Comparison of ENCODE assay signal across 1 cellular context in genomic region chr1:17502326-17502778, GRCh38.
TF ChIP-seq lines count a peak whose summit lies in the region.

No MANE protein-coding gene starts in this region.

TF ChIP-seq in HepG2, 621 proteins besides CTCF, POLR2A, EP300 and RAD21 (continued from another document):
- TF ChIP-seq BCL3 (CRISPR knock-in tag; IDR thresholded peaks at IDR 0.05) (no peak), MED1 (CRISPR knock-in tag; IDR thresholded peaks at IDR 0.05) (no peak), ZNF446 (CRISPR knock-in tag; IDR thresholded peaks at IDR 0.05) (no peak), KMT2A (CRISPR knock-in tag; IDR thresholded peaks at IDR 0.05) (no peak), ZNF589 (CRISPR knock-in tag; conservative IDR thresholded peaks at IDR 0.05) (no peak), SMC3 (IDR thresholded peaks at IDR 0.05; ENCODE audit: low read length) (peak; percentile 78), ZFP90 (CRISPR knock-in tag; IDR thresholded peaks at IDR 0.05; ENCODE audit: borderline replicate concordance) (no peak), ZBTB20 (CRISPR knock-in tag; IDR thresholded peaks at IDR 0.05; ENCODE audit: borderline replicate concordance, low read depth) (no peak), ZNF343 (CRISPR knock-in tag; IDR thresholded peaks at IDR 0.05) (no peak), MTERF4 (CRISPR knock-in tag; IDR thresholded peaks at IDR 0.05) (no peak), SRSF1 (optimal IDR thresholded peaks at IDR 0.05; ENCODE audit: low read depth, low read length) (no peak), NCOA5 (CRISPR knock-in tag; IDR thresholded peaks at IDR 0.05) (no peak), RELA (CRISPR knock-in tag; IDR thresholded peaks at IDR 0.05) (no peak), FOXK1 (CRISPR knock-in tag; IDR thresholded peaks at IDR 0.05; ENCODE audit: borderline replicate concordance, low read depth) (no peak), CENPX (CRISPR knock-in tag; IDR thresholded peaks at IDR 0.05) (no peak), ZBTB14 (CRISPR knock-in tag; IDR thresholded peaks at IDR 0.05) (no peak), BCL6 (CRISPR knock-in tag; IDR thresholded peaks at IDR 0.05) (0 out of 2 replicates have a peak, but pooled peaks have one; percentile 40), ZNF546 (CRISPR knock-in tag; conservative IDR thresholded peaks at IDR 0.05) (no peak), HDAC2 (CRISPR knock-in tag; IDR thresholded peaks at IDR 0.05) (no peak), NR2F2 (IDR thresholded peaks at IDR 0.05; ENCODE audit: borderline replicate concordance, low read depth) (no peak), ZNF841 (CRISPR knock-in tag; IDR thresholded peaks at IDR 0.05; ENCODE audit: borderline replicate concordance) (no peak), FLYWCH1 (CRISPR knock-in tag; IDR thresholded peaks at IDR 0.05) (no peak), FOXK2 (IDR thresholded peaks at IDR 0.05) (no peak), POLR2AphosphoS5 (IDR thresholded peaks at IDR 0.05; ENCODE audit: low read depth, low read length) (no peak), ZNF775 (CRISPR knock-in tag; IDR thresholded peaks at IDR 0.05; ENCODE audit: borderline replicate concordance) (no peak), SOX13 (IDR thresholded peaks at IDR 0.05) (no peak), SOX13 (CRISPR knock-in tag; conservative IDR thresholded peaks at IDR 0.05 in 1 of 2, IDR thresholded peaks at IDR 0.05 in 1 of 2) (peak in 1 of 2 experiments; percentile 30; a peak in 1 of 4 replicates), ZNF792 (CRISPR knock-in tag; IDR thresholded peaks at IDR 0.05) (no peak), HNF4A (CRISPR knock-in tag; IDR thresholded peaks at IDR 0.05) (peak; percentile 85), SRF (IDR thresholded peaks at IDR 0.05; ENCODE audit: low read depth, low read length) (no peak), RARA (CRISPR knock-in tag; IDR thresholded peaks at IDR 0.05) (peak; percentile 7; the same call in 1 of the 2 replicates), ZNF362 (CRISPR knock-in tag; IDR thresholded peaks at IDR 0.05; ENCODE audit: borderline replicate concordance) (no peak), ZSCAN29 (CRISPR knock-in tag; conservative IDR thresholded peaks at IDR 0.05) (no peak), CENPT (CRISPR knock-in tag; IDR thresholded peaks at IDR 0.05; ENCODE audit: low read depth) (no peak), MXD4 (CRISPR knock-in tag; IDR thresholded peaks at IDR 0.05) (no peak), ZNF143 (CRISPR knock-in tag; IDR thresholded peaks at IDR 0.05) (no peak), ZFP82 (CRISPR knock-in tag; IDR thresholded peaks at IDR 0.05; ENCODE audit: borderline replicate concordance) (no peak), NONO (IDR thresholded peaks at IDR 0.05) (no peak), NONO (CRISPR knock-in tag; conservative IDR thresholded peaks at IDR 0.05) (no peak), PCBP2 (optimal IDR thresholded peaks at IDR 0.05; ENCODE audit: low read depth, low read length, poor library complexity, severe bottlenecking) (no peak), ZNF672 (CRISPR knock-in tag; IDR thresholded peaks at IDR 0.05) (no peak), ZSCAN21 (CRISPR knock-in tag; IDR thresholded peaks at IDR 0.05; ENCODE audit: borderline replicate concordance) (no peak), POLR2AphosphoS2 (IDR thresholded peaks at IDR 0.05; ENCODE audit: low read depth, low read length) (no peak), ZNF652 (CRISPR knock-in tag; IDR thresholded peaks at IDR 0.05; ENCODE audit: borderline replicate concordance, low read depth) (no peak), SOX6 (IDR thresholded peaks at IDR 0.05) (no peak), SOX6 (CRISPR knock-in tag; IDR thresholded peaks at IDR 0.05) (0 out of 2 replicates have a peak, but pooled peaks have one; percentile 23), GATA4 (IDR thresholded peaks at IDR 0.05; ENCODE audit: borderline replicate concordance, low read depth) (no peak), SMAD3 (CRISPR knock-in tag; IDR thresholded peaks at IDR 0.05) (0 out of 2 replicates have a peak, but pooled peaks have one; percentile 28), NR0B2 (CRISPR knock-in tag; IDR thresholded peaks at IDR 0.05) (no peak), ZNF574 (CRISPR knock-in tag; IDR thresholded peaks at IDR 0.05) (peak; percentile 34; the same call in 1 of the 2 replicates)
- TF ChIP-seq, protein P1, sequence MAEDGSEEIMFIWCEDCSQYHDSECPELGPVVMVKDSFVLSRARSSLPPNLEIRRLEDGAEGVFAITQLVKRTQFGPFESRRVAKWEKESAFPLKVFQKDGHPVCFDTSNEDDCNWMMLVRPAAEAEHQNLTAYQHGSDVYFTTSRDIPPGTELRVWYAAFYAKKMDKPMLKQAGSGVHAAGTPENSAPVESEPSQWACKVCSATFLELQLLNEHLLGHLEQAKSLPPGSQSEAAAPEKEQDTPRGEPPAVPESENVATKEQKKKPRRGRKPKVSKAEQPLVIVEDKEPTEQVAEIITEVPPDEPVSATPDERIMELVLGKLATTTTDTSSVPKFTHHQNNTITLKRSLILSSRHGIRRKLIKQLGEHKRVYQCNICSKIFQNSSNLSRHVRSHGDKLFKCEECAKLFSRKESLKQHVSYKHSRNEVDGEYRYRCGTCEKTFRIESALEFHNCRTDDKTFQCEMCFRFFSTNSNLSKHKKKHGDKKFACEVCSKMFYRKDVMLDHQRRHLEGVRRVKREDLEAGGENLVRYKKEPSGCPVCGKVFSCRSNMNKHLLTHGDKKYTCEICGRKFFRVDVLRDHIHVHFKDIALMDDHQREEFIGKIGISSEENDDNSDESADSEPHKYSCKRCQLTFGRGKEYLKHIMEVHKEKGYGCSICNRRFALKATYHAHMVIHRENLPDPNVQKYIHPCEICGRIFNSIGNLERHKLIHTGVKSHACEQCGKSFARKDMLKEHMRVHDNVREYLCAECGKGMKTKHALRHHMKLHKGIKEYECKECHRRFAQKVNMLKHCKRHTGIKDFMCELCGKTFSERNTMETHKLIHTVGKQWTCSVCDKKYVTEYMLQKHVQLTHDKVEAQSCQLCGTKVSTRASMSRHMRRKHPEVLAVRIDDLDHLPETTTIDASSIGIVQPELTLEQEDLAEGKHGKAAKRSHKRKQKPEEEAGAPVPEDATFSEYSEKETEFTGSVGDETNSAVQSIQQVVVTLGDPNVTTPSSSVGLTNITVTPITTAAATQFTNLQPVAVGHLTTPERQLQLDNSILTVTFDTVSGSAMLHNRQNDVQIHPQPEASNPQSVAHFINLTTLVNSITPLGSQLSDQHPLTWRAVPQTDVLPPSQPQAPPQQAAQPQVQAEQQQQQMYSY (CRISPR knock-in tag; IDR thresholded peaks at IDR 0.05) = no peak
- TF ChIP-seq, protein P2, sequence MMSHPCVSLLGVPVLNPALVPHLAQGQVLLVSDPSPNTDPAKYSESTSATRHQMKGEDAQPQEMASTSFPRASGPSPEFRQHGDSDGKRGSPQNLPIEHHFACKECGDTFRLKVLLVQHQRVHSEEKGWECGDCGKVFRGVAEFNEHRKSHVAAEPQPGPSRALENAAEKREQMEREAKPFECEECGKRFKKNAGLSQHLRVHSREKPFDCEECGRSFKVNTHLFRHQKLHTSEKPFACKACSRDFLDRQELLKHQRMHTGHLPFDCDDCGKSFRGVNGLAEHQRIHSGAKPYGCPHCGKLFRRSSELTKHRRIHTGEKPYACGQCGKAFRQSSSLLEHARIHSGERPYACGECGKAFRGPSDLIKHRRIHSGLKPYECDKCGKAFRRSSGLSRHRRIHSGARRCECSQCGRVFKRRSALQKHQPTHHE (CRISPR knock-in tag; IDR thresholded peaks at IDR 0.05; ENCODE audit: borderline replicate concordance) = no peak
- TF ChIP-seq, protein P3, sequence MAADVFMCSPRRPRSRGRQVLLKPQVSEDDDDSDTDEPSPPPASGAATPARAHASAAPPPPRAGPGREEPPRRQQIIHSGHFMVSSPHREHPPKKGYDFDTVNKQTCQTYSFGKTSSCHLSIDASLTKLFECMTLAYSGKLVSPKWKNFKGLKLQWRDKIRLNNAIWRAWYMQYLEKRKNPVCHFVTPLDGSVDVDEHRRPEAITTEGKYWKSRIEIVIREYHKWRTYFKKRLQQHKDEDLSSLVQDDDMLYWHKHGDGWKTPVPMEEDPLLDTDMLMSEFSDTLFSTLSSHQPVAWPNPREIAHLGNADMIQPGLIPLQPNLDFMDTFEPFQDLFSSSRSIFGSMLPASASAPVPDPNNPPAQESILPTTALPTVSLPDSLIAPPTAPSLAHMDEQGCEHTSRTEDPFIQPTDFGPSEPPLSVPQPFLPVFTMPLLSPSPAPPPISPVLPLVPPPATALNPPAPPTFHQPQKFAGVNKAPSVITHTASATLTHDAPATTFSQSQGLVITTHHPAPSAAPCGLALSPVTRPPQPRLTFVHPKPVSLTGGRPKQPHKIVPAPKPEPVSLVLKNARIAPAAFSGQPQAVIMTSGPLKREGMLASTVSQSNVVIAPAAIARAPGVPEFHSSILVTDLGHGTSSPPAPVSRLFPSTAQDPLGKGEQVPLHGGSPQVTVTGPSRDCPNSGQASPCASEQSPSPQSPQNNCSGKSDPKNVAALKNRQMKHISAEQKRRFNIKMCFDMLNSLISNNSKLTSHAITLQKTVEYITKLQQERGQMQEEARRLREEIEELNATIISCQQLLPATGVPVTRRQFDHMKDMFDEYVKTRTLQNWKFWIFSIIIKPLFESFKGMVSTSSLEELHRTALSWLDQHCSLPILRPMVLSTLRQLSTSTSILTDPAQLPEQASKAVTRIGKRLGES (CRISPR knock-in tag; IDR thresholded peaks at IDR 0.05; ENCODE audit: borderline replicate concordance) = no peak
